In the genomic region with DNA sequence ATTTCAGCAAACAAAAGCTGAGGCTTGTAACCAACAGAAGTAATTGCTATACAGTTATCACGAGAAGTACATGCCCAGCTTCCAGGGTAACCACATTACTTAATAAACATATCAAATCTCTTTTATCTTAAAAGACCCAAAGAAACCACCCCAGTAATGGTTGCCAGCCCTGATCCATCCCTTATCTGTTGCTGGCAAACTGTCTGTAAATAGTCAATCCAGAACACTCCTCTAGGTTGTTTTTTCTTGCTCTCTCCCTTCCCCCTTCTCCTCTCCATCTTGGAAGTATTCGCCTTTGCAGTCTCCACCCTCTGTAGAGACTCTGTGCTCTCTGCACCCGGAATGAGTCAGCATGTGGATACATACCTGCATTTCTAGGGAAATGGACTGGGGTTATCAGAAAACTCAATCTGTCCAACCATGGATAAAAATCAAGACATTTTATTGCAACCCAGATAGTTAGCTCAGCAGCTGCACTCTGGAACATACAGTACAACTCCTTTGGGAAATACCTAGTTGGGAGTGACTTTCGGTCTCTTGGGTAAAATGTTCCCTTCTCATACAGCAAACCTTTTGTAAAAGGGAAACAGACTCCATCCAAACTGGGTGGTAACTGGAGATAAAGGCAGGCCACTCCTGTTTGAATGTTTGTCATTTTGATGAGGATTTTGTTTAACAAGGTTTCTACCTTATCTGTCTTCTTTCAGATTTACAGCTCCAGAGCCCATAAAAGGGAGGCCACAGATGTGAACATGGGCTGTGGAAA, we compare ENCODE assay signal across 1 cellular context.
TF ChIP-seq lines count a peak whose summit lies in the region.

No MANE protein-coding gene starts in this region.

TF ChIP-seq in K562, 482 proteins besides CTCF, POLR2A, EP300 and RAD21 (continued from another document and continues in another):
- TF ChIP-seq, protein P1, sequence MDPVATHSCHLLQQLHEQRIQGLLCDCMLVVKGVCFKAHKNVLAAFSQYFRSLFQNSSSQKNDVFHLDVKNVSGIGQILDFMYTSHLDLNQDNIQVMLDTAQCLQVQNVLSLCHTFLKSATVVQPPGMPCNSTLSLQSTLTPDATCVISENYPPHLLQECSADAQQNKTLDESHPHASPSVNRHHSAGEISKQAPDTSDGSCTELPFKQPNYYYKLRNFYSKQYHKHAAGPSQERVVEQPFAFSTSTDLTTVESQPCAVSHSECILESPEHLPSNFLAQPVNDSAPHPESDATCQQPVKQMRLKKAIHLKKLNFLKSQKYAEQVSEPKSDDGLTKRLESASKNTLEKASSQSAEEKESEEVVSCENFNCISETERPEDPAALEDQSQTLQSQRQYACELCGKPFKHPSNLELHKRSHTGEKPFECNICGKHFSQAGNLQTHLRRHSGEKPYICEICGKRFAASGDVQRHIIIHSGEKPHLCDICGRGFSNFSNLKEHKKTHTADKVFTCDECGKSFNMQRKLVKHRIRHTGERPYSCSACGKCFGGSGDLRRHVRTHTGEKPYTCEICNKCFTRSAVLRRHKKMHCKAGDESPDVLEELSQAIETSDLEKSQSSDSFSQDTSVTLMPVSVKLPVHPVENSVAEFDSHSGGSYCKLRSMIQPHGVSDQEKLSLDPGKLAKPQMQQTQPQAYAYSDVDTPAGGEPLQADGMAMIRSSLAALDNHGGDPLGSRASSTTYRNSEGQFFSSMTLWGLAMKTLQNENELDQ (CRISPR knock-in tag; IDR thresholded peaks at IDR 0.05; ENCODE audit: borderline replicate concordance): no peak
- TF ChIP-seq, protein P2, sequence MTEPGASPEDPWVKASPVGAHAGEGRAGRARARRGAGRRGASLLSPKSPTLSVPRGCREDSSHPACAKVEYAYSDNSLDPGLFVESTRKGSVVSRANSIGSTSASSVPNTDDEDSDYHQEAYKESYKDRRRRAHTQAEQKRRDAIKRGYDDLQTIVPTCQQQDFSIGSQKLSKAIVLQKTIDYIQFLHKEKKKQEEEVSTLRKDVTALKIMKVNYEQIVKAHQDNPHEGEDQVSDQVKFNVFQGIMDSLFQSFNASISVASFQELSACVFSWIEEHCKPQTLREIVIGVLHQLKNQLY (CRISPR knock-in tag; conservative IDR thresholded peaks at IDR 0.05): no peak
- TF ChIP-seq EP400 (IDR thresholded peaks at IDR 0.05) (0 out of 2 replicates have a peak, but pooled peaks have one; percentile 22), JUN (IDR thresholded peaks at IDR 0.05; ENCODE audit: borderline replicate concordance, low read depth, low read length) (no peak), JUN (CRISPR knock-in tag; IDR thresholded peaks at IDR 0.05; ENCODE audit: borderline replicate concordance) (no peak), KHSRP (IDR thresholded peaks at IDR 0.05) (no peak), SP2 (IDR thresholded peaks at IDR 0.05; ENCODE audit: extremely low read depth, low read depth, low read length, poor library complexity, severe bottlenecking) (no peak), MCM2 (IDR thresholded peaks at IDR 0.05; ENCODE audit: low read depth) (no peak), NONO (IDR thresholded peaks at IDR 0.05; ENCODE audit: low read depth in 2 of 2, low read length in 1 of 2) (no peak), ZBTB26 (CRISPR knock-in tag; IDR thresholded peaks at IDR 0.05) (no peak), PHF20 (IDR thresholded peaks at IDR 0.05; ENCODE audit: partially characterized antibody) (no peak), ZNF785 (CRISPR knock-in tag; IDR thresholded peaks at IDR 0.05) (no peak), ILF3 (IDR thresholded peaks at IDR 0.05; ENCODE audit: borderline replicate concordance) (no peak), RUNX1 (IDR thresholded peaks at IDR 0.05; ENCODE audit: low read depth) (no peak), CBX5 (IDR thresholded peaks at IDR 0.05; ENCODE audit: borderline replicate concordance, low read depth) (no peak), RBFOX2 (IDR thresholded peaks at IDR 0.05; ENCODE audit: low read depth, low read length) (no peak), ZNF140 (CRISPR knock-in tag; IDR thresholded peaks at IDR 0.05) (no peak), ARID3B (CRISPR knock-in tag; IDR thresholded peaks at IDR 0.05; ENCODE audit: borderline replicate concordance) (no peak), ZBTB8A (IDR thresholded peaks at IDR 0.05; ENCODE audit: partially characterized antibody) (no peak), ILK (tag; IDR thresholded peaks at IDR 0.05; ENCODE audit: borderline replicate concordance, low read depth) (no peak), YY1 (IDR thresholded peaks at IDR 0.05; ENCODE audit: borderline replicate concordance in 1 of 3, control insufficient read depth in 1 of 3, extremely low read depth in 1 of 3, insufficient read depth in 3 of 3, insufficient read length in 1 of 3, insufficient replicate concordance in 2 of 3, low read depth in 1 of 3, low read length in 2 of 3) (peak in 1 of 3 experiments; percentile 51), ZBED1 (IDR thresholded peaks at IDR 0.05) (no peak), CHD4 (IDR thresholded peaks at IDR 0.05; ENCODE audit: insufficient read depth, insufficient replicate concordance, low read depth, low read length, poor library complexity, severe bottlenecking) (no peak), MEIS2 (IDR thresholded peaks at IDR 0.05; ENCODE audit: partially characterized antibody) (peak; percentile 94), MXD1 (CRISPR knock-in tag; IDR thresholded peaks at IDR 0.05; ENCODE audit: borderline replicate concordance, poor library complexity, severe bottlenecking) (no peak), NFE2 (IDR thresholded peaks at IDR 0.05; ENCODE audit: low read depth) (peak; percentile 92), NR1H2 (CRISPR knock-in tag; IDR thresholded peaks at IDR 0.05) (no peak), GABPB1 (CRISPR knock-in tag; IDR thresholded peaks at IDR 0.05) (no peak), ARNT (IDR thresholded peaks at IDR 0.05) (peak; percentile 65 to 80; a peak in 3 of 4 replicates), WHSC1 (IDR thresholded peaks at IDR 0.05; ENCODE audit: low read length) (no peak), LEF1 (IDR thresholded peaks at IDR 0.05) (peak; percentile 60), HNRNPUL1 (IDR thresholded peaks at IDR 0.05; ENCODE audit: low read length) (no peak), NR2C1 (IDR thresholded peaks at IDR 0.05) (no peak), NR2C1 (tag; IDR thresholded peaks at IDR 0.05) (no peak), ETV5 (CRISPR knock-in tag; IDR thresholded peaks at IDR 0.05; ENCODE audit: low read depth) (0 out of 2 replicates have a peak, but pooled peaks have one; percentile 17), MTA2 (IDR thresholded peaks at IDR 0.05; ENCODE audit: low read depth) (peak; percentile 82), FOXJ3 (CRISPR knock-in tag; IDR thresholded peaks at IDR 0.05) (no peak), AFF4 (CRISPR knock-in tag; IDR thresholded peaks at IDR 0.05) (no peak), STAT5B (CRISPR knock-in tag; IDR thresholded peaks at IDR 0.05) (no peak), SRSF9 (IDR thresholded peaks at IDR 0.05; ENCODE audit: borderline replicate concordance, low read depth, low read length) (no peak), TAL1 (IDR thresholded peaks at IDR 0.05) (peak; percentile 92), ZNF512 (tag; IDR thresholded peaks at IDR 0.05) (no peak), PBX2 (CRISPR knock-in tag; IDR thresholded peaks at IDR 0.05; ENCODE audit: low read depth) (no peak), PBX2 (tag; conservative IDR thresholded peaks at IDR 0.05; ENCODE audit: low read depth) (peak; percentile 87), ZNF75A (CRISPR knock-in tag; IDR thresholded peaks at IDR 0.05) (no peak), HMGN3 (IDR thresholded peaks at IDR 0.05; ENCODE audit: borderline replicate concordance, extremely low read depth, insufficient read length, low read depth, low read length) (no peak), GTF2E2 (tag; IDR thresholded peaks at IDR 0.05) (no peak), RAD51 (IDR thresholded peaks at IDR 0.05; ENCODE audit: borderline replicate concordance, low read depth) (no peak), C11orf30 (IDR thresholded peaks at IDR 0.05; ENCODE audit: low read depth) (peak; percentile 87), ZNF57 (CRISPR knock-in tag; IDR thresholded peaks at IDR 0.05) (no peak), SREBF2 (CRISPR knock-in tag; IDR thresholded peaks at IDR 0.05) (no peak)
- TF ChIP-seq, protein P3, sequence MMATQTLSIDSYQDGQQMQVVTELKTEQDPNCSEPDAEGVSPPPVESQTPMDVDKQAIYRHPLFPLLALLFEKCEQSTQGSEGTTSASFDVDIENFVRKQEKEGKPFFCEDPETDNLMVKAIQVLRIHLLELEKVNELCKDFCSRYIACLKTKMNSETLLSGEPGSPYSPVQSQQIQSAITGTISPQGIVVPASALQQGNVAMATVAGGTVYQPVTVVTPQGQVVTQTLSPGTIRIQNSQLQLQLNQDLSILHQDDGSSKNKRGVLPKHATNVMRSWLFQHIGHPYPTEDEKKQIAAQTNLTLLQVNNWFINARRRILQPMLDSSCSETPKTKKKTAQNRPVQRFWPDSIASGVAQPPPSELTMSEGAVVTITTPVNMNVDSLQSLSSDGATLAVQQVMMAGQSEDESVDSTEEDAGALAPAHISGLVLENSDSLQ (IDR thresholded peaks at IDR 0.05): peak; percentile 72
